ENCODE assay signal across 25 cellular contexts in the genomic region with DNA sequence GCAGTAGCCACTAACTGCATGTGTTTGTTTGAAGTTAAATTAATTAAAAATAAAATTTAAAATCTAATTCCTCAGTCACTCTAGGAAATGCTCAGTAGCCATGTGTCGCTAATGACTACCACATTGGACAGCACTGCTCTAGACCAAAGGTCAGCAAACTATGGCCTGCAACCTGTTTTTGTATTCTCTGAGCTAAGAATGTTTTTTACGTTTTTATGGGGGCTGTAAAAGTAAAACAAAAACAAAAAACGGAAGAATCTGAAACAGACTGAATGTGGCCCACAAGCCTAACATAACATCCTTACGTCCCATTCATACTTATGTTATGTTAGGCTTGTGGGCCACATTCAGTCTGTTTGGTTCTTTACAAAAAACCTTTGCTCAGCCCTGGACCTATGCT.
"Had no signal": no experiment of that assay in that cellular context is flagged by ENCODE, and none has a peak within 500 bp of the region (broad histone marks: within the 10 kb centered on the region; RNA-seq: fewer than 3 reads in every experiment).

No MANE protein-coding gene starts in this region.

- H3K27me3 ChIP-seq: cardiac muscle cell, esophagus muscularis mucosa, uterus had no signal

- H3K4me1 ChIP-seq: uterus had no signal

- H3K4me3 ChIP-seq: cardiac muscle cell, esophagus muscularis mucosa, uterus had no signal

- H3K27ac ChIP-seq: cardiac muscle cell, uterus, VCaP had no signal

- FAIRE-seq: frontal cortex, TTC549 had no signal

- H3K9me3 ChIP-seq: esophagus muscularis mucosa, uterus had no signal

- H3K36me3 ChIP-seq: cardiac muscle cell, uterus had no signal

- DNase-seq: activated CD4-positive, alpha-beta T cell treated with anti-CD3 and anti-CD28 coated beads for 4 hours; activated CD4-positive, alpha-beta T cell treated with anti-CD3 and anti-CD28 coated beads, Interleukin-2, amount 50 U/mL, for 4 hours; activated effector memory CD4-positive, alpha-beta T cell treated with Interleukin-2 at 50 U/mL for 16 hours; activated naive CD4-positive, alpha-beta T cell treated with Interleukin-2 at 50 U/mL for 16 hours; activated T-cell treated with anti-CD3 and anti-CD28 coated beads for 4 hours; activated T-cell treated with anti-CD3 and anti-CD28 coated beads, Interleukin-2, amount 50 U/mL, for 72 hours; aorta; cerebellar nuclear complex; cortex of kidney; glutamatergic neuron; islet precursor cell; midbrain; naive thymus-derived CD8-positive, alpha-beta T cell; posterior cingulate gyrus; right cardiac atrium; stimulated activated CD4-positive, alpha-beta T cell treated with anti-CD3 and anti-CD28 coated beads, Interleukin-2, amount 100 ng/mL, for 48 hours; stimulated activated naive CD8-positive, alpha-beta T cell treated with anti-CD3 and anti-CD28 coated beads, Interleukin-15, Interleukin-2, amounts not matched to agents 100 U/mL and 50 U/mL, for 24 hours; SW 1271; T-helper 9 cell; uterus had no signal
